In the genomic region with DNA sequence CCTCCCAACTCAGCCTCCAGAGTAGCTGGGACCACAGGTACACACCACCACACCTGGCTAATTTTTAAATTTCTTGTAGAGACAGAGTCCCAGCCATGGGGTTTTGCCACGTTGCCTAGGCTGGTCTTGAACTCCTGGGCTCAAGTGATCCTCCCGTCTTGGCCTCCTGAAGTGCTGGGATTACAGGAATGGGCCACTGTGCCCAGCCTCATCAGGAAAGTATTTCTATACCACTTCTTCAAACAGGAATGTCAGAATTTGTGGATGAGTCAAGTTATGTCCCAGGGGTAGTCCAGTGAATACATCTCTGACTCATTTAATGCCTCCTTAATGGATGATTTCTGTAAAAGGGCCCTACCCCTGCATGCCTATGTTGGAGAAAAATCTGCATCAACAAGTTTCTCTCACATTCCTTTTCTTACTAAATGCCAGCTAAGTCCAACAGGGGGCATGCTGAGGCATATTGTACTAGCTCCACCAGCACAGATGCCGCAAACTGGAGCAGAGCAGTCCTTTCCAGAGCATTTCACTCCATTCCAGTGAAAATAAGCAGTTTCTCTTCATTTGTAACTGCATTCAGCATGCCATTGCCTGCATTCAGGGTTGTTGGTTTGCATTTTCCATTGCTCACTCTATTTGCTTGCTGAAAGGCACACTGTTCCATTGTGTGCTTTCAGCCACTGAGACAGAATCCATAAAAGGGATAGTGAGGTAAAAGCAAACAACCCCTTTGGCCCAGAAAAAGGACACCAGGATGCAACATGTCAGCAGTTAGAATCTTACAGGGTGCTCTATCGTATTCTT, we compare ENCODE assay signal across 1 cellular context.
TF ChIP-seq lines count a peak whose summit lies in the region.

No MANE protein-coding gene starts in this region.

TF ChIP-seq in HepG2, 621 proteins besides CTCF, POLR2A, EP300 and RAD21 (continues in another document):
- no peak; the same call in 1 of the 2 replicates for TF ChIP-seq ZNF580 (CRISPR knock-in tag; IDR thresholded peaks at IDR 0.05; ENCODE audit: borderline replicate concordance, low read depth)
- no peak for TF ChIP-seq ATAD3A (CRISPR knock-in tag; IDR thresholded peaks at IDR 0.05)
- no peak for TF ChIP-seq DMTF1 (CRISPR knock-in tag; IDR thresholded peaks at IDR 0.05)
- TF ChIP-seq SP140L (CRISPR knock-in tag; IDR thresholded peaks at IDR 0.05; ENCODE audit: borderline replicate concordance), result no peak
- TF ChIP-seq, protein P1, sequence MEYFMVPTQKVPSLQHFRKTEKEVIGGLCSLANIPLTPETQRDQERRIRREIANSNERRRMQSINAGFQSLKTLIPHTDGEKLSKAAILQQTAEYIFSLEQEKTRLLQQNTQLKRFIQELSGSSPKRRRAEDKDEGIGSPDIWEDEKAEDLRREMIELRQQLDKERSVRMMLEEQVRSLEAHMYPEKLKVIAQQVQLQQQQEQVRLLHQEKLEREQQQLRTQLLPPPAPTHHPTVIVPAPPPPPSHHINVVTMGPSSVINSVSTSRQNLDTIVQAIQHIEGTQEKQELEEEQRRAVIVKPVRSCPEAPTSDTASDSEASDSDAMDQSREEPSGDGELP (IDR thresholded peaks at IDR 0.05; ENCODE audit: borderline replicate concordance, low read depth), result no peak
- TF ChIP-seq POGZ (CRISPR knock-in tag; IDR thresholded peaks at IDR 0.05), result peak; percentile 13; the same call in 1 of the 2 replicates
- 0 out of 2 replicates have a peak, but pooled peaks have one; percentile 27 for TF ChIP-seq ZMYM4 (CRISPR knock-in tag; IDR thresholded peaks at IDR 0.05)
- no peak for TF ChIP-seq ZBTB20 (CRISPR knock-in tag; IDR thresholded peaks at IDR 0.05; ENCODE audit: borderline replicate concordance, low read depth)
- TF ChIP-seq ZNF354B (CRISPR knock-in tag; IDR thresholded peaks at IDR 0.05), result no peak
- no peak for TF ChIP-seq ZNF329 (CRISPR knock-in tag; IDR thresholded peaks at IDR 0.05; ENCODE audit: low read depth)
- TF ChIP-seq, protein P2, sequence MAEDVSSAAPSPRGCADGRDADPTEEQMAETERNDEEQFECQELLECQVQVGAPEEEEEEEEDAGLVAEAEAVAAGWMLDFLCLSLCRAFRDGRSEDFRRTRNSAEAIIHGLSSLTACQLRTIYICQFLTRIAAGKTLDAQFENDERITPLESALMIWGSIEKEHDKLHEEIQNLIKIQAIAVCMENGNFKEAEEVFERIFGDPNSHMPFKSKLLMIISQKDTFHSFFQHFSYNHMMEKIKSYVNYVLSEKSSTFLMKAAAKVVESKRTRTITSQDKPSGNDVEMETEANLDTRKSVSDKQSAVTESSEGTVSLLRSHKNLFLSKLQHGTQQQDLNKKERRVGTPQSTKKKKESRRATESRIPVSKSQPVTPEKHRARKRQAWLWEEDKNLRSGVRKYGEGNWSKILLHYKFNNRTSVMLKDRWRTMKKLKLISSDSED (CRISPR knock-in tag; IDR thresholded peaks at IDR 0.05), result no peak
- TF ChIP-seq RFXANK (CRISPR knock-in tag; IDR thresholded peaks at IDR 0.05), result no peak
- TF ChIP-seq ELF1 (CRISPR knock-in tag; IDR thresholded peaks at IDR 0.05), result 0 out of 2 replicates have a peak, but pooled peaks have one; percentile 29
- TF ChIP-seq, protein P3, sequence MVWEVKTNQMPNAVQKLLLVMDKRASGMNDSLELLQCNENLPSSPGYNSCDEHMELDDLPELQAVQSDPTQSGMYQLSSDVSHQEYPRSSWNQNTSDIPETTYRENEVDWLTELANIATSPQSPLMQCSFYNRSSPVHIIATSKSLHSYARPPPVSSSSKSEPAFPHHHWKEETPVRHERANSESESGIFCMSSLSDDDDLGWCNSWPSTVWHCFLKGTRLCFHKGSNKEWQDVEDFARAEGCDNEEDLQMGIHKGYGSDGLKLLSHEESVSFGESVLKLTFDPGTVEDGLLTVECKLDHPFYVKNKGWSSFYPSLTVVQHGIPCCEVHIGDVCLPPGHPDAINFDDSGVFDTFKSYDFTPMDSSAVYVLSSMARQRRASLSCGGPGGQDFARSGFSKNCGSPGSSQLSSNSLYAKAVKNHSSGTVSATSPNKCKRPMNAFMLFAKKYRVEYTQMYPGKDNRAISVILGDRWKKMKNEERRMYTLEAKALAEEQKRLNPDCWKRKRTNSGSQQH (CRISPR knock-in tag; IDR thresholded peaks at IDR 0.05; ENCODE audit: low read depth), result no peak
- TF ChIP-seq ZBTB7A (CRISPR knock-in tag; IDR thresholded peaks at IDR 0.05), result no peak
- no peak; the same call in 1 of the 2 replicates for TF ChIP-seq FOXP4 (CRISPR knock-in tag; IDR thresholded peaks at IDR 0.05)
- peak; percentile 68 for TF ChIP-seq HOXA3 (CRISPR knock-in tag; IDR thresholded peaks at IDR 0.05)
- no peak for TF ChIP-seq THYN1 (CRISPR knock-in tag; IDR thresholded peaks at IDR 0.05; ENCODE audit: borderline replicate concordance, low read depth)
- no peak for TF ChIP-seq ZFP36L1 (CRISPR knock-in tag; IDR thresholded peaks at IDR 0.05)
- TF ChIP-seq MXI1 (IDR thresholded peaks at IDR 0.05; ENCODE audit: borderline replicate concordance, low read depth, low read length), result no peak
- TF ChIP-seq SKIL (CRISPR knock-in tag; IDR thresholded peaks at IDR 0.05; ENCODE audit: borderline replicate concordance), result no peak
- TF ChIP-seq NPAS2 (CRISPR knock-in tag; IDR thresholded peaks at IDR 0.05; ENCODE audit: borderline replicate concordance), result no peak
- TF ChIP-seq, protein P4, sequence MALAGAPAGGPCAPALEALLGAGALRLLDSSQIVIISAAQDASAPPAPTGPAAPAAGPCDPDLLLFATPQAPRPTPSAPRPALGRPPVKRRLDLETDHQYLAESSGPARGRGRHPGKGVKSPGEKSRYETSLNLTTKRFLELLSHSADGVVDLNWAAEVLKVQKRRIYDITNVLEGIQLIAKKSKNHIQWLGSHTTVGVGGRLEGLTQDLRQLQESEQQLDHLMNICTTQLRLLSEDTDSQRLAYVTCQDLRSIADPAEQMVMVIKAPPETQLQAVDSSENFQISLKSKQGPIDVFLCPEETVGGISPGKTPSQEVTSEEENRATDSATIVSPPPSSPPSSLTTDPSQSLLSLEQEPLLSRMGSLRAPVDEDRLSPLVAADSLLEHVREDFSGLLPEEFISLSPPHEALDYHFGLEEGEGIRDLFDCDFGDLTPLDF (CRISPR knock-in tag; IDR thresholded peaks at IDR 0.05), result no peak
- TF ChIP-seq FOXM1 (CRISPR knock-in tag; IDR thresholded peaks at IDR 0.05), result no peak
- no peak for TF ChIP-seq ZNF124 (CRISPR knock-in tag; IDR thresholded peaks at IDR 0.05)
- TF ChIP-seq ISL2 (CRISPR knock-in tag; IDR thresholded peaks at IDR 0.05), result 0 out of 2 replicates have a peak, but pooled peaks have one; percentile 46
- no peak for TF ChIP-seq MBD4 (IDR thresholded peaks at IDR 0.05; ENCODE audit: borderline replicate concordance, low read length)
- TF ChIP-seq CENPX (CRISPR knock-in tag; IDR thresholded peaks at IDR 0.05), result no peak
- TF ChIP-seq KLF9 (CRISPR knock-in tag; IDR thresholded peaks at IDR 0.05; ENCODE audit: low read depth), result no peak
- TF ChIP-seq ZNF235 (CRISPR knock-in tag; IDR thresholded peaks at IDR 0.05; ENCODE audit: borderline replicate concordance), result no peak
- TF ChIP-seq NCOA2 (CRISPR knock-in tag; IDR thresholded peaks at IDR 0.05), result no peak
- TF ChIP-seq ELF4 (CRISPR knock-in tag; IDR thresholded peaks at IDR 0.05; ENCODE audit: borderline replicate concordance), result no peak
- TF ChIP-seq TAF1 (CRISPR knock-in tag; IDR thresholded peaks at IDR 0.05), result no peak
- TF ChIP-seq CREM (IDR thresholded peaks at IDR 0.05), result peak; percentile 51; the same call in 1 of the 2 replicates
- no peak for TF ChIP-seq CREM (CRISPR knock-in tag; IDR thresholded peaks at IDR 0.05)
- no peak for TF ChIP-seq ZNF367 (CRISPR knock-in tag; IDR thresholded peaks at IDR 0.05; ENCODE audit: borderline replicate concordance)
- TF ChIP-seq, protein P5, sequence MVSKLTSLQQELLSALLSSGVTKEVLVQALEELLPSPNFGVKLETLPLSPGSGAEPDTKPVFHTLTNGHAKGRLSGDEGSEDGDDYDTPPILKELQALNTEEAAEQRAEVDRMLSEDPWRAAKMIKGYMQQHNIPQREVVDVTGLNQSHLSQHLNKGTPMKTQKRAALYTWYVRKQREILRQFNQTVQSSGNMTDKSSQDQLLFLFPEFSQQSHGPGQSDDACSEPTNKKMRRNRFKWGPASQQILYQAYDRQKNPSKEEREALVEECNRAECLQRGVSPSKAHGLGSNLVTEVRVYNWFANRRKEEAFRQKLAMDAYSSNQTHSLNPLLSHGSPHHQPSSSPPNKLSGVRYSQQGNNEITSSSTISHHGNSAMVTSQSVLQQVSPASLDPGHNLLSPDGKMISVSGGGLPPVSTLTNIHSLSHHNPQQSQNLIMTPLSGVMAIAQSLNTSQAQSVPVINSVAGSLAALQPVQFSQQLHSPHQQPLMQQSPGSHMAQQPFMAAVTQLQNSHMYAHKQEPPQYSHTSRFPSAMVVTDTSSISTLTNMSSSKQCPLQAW (CRISPR knock-in tag; IDR thresholded peaks at IDR 0.05), result no peak
- TF ChIP-seq JDP2 (CRISPR knock-in tag; IDR thresholded peaks at IDR 0.05; ENCODE audit: borderline replicate concordance), result no peak
- TF ChIP-seq, protein P6, sequence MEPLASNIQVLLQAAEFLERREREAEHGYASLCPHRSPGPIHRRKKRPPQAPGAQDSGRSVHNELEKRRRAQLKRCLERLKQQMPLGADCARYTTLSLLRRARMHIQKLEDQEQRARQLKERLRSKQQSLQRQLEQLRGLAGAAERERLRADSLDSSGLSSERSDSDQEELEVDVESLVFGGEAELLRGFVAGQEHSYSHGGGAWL (CRISPR knock-in tag; IDR thresholded peaks at IDR 0.05), result no peak
- no peak for TF ChIP-seq PAWR (CRISPR knock-in tag; IDR thresholded peaks at IDR 0.05; ENCODE audit: borderline replicate concordance)
- TF ChIP-seq EHMT2 (IDR thresholded peaks at IDR 0.05; ENCODE audit: borderline replicate concordance, low read depth, low read length), result no peak
- no peak for TF ChIP-seq SRSF1 (optimal IDR thresholded peaks at IDR 0.05; ENCODE audit: low read depth, low read length)
- TF ChIP-seq ARNT (IDR thresholded peaks at IDR 0.05), result no peak
- peak; percentile 71 for TF ChIP-seq SAP130 (CRISPR knock-in tag; IDR thresholded peaks at IDR 0.05; ENCODE audit: low read depth)
- TF ChIP-seq ZNF253 (CRISPR knock-in tag; IDR thresholded peaks at IDR 0.05; ENCODE audit: borderline replicate concordance), result no peak
- TF ChIP-seq ZNF501 (CRISPR knock-in tag; IDR thresholded peaks at IDR 0.05), result peak; percentile 70
- no peak for TF ChIP-seq PHF21A (CRISPR knock-in tag; IDR thresholded peaks at IDR 0.05)
- TF ChIP-seq, protein P7, sequence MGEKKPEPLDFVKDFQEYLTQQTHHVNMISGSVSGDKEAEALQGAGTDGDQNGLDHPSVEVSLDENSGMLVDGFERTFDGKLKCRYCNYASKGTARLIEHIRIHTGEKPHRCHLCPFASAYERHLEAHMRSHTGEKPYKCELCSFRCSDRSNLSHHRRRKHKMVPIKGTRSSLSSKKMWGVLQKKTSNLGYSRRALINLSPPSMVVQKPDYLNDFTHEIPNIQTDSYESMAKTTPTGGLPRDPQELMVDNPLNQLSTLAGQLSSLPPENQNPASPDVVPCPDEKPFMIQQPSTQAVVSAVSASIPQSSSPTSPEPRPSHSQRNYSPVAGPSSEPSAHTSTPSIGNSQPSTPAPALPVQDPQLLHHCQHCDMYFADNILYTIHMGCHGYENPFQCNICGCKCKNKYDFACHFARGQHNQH (CRISPR knock-in tag; IDR thresholded peaks at IDR 0.05), result peak; percentile 14; the same call in 1 of the 2 replicates
- no peak for TF ChIP-seq SRSF9 (IDR thresholded peaks at IDR 0.05; ENCODE audit: borderline replicate concordance, insufficient read depth, low read depth, low read length, poor library complexity, severe bottlenecking)
